Comparison of ENCODE assay signal across 18 cellular contexts in the genomic region with DNA sequence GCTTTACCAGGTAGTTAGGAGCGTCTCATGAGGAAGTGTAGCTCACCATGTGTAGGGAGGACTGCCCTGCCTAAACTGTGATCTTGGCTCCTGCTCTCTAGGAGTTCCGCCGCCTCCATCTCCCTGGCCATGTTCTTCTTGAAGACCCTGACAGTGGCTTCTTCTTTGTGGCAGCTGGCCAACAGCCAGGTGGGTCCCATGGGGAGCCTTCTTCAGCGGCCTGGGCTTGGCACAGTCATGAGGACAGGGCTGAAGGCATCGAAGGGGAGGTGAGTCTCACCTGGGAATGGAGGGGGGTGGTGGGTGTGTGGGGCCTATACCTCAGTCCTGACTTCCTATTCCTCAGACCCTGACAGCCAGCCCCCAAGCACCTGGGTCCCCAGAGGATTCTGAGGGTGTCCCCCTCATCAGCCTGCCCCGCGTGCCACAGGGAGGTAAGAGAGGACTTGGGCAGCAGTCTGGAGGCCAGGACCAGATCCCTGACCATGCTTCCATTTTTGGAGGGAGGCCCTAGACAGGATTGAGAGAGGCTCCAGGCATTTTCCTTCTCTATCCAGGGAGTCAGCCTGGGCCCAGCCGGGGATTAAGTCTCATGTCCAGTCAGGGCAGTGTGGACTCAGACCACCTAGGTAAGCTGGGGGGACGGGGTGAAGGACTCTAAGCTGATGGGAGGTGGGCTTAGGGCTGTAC.
"Had no signal": no experiment of that assay in that cellular context is flagged by ENCODE, and none has a peak within 500 bp of the region (broad histone marks: within the 10 kb centered on the region; RNA-seq: fewer than 3 reads in every experiment).

No MANE protein-coding gene starts in this region.

- H3K9me3 Mint-ChIP-seq: endodermal cell; naive thymus-derived CD4-positive, alpha-beta T cell; nephron progenitor cell; stimulated activated naive CD8-positive, alpha-beta T cell treated with anti-CD3 and anti-CD28 coated beads, Interleukin-15, Interleukin-2, amounts not matched to agents 100 ng/mL and 50 ng/mL, for 24 hours had no signal

- H3K27ac Mint-ChIP-seq: endodermal cell; nephron progenitor cell; stimulated activated naive CD8-positive, alpha-beta T cell treated with anti-CD3 and anti-CD28 coated beads, Interleukin-15, Interleukin-2, amounts not matched to agents 100 ng/mL and 50 ng/mL, for 24 hours had no signal

- H3K27ac ChIP-seq: colonic mucosa, foreskin keratinocyte, hepatocyte, parathyroid adenoma, psoas muscle, thoracic aorta, transverse colon had no signal

- H3K4me3 Mint-ChIP-seq: endodermal cell; naive thymus-derived CD4-positive, alpha-beta T cell; nephron progenitor cell; stimulated activated naive CD8-positive, alpha-beta T cell treated with anti-CD3 and anti-CD28 coated beads, Interleukin-15, Interleukin-2, amounts not matched to agents 100 ng/mL and 50 ng/mL, for 24 hours had no signal

- H3K4me1 ChIP-seq: colonic mucosa, foreskin keratinocyte, psoas muscle had no signal

- DNase-seq: colonic mucosa; dermis blood vessel endothelial cell; endodermal cell; erythroblast; foreskin keratinocyte; kidney glomerular epithelial cell; mammary epithelial cell; naive thymus-derived CD4-positive, alpha-beta T cell; nephron progenitor cell; psoas muscle; retina; small intestine; stimulated activated CD4-positive, alpha-beta T cell treated with anti-CD3 and anti-CD28 coated beads, Interleukin-2, amount 100 ng/mL, for 48 hours; transverse colon had no signal

- H3K27me3 Mint-ChIP-seq: naive thymus-derived CD4-positive, alpha-beta T cell; stimulated activated naive CD8-positive, alpha-beta T cell treated with anti-CD3 and anti-CD28 coated beads, Interleukin-15, Interleukin-2, amounts not matched to agents 100 ng/mL and 50 ng/mL, for 24 hours had no signal

- H3K27me3 ChIP-seq: colonic mucosa, foreskin keratinocyte, hepatocyte, transverse colon had no signal

- ATAC-seq: foreskin keratinocyte; naive thymus-derived CD4-positive, alpha-beta T cell; psoas muscle had no signal

- H3K9me3 ChIP-seq: colonic mucosa, psoas muscle, thoracic aorta, transverse colon had no signal

- H3K4me3 ChIP-seq: colonic mucosa, hepatocyte, psoas muscle, thoracic aorta, transverse colon had no signal

- H3K4me1 Mint-ChIP-seq: endodermal cell had no signal
